ENCODE assay signal across 24 cellular contexts in genomic region chr14:100047600-100047999, GRCh38.
"Had no signal": no experiment of that assay in that cellular context is flagged by ENCODE, and none has a peak within 500 bp of the region (broad histone marks: within the 10 kb centered on the region; RNA-seq: fewer than 3 reads in every experiment).

No MANE protein-coding gene starts in this region.

- H3K4me1 ChIP-seq: colonic mucosa, foreskin keratinocyte, gastrocnemius medialis had no signal

- DNase-seq: colonic mucosa; cortex of kidney; dermis blood vessel endothelial cell; dorsolateral prefrontal cortex; effector CD4-positive, alpha-beta T cell; effector CD8-positive, alpha-beta T cell; effector memory CD4-positive, alpha-beta T cell; effector memory CD8-positive, alpha-beta T cell; endodermal cell; erythroblast; esophagus squamous epithelium; foreskin fibroblast; foreskin keratinocyte; gastrocnemius medialis; glutamatergic neuron; heart left ventricle had no signal

- H3K9me3 Mint-ChIP-seq: dendritic cell treated with granulocyte-macrophage colony-stimulating factor and Interleukin-4, amounts not matched to agents 40 ng/mL and 50 ng/mL, for 4 days; effector memory CD8-positive, alpha-beta T cell; endodermal cell had no signal

- H3K36me3 ChIP-seq: colonic mucosa, esophagus muscularis mucosa, esophagus squamous epithelium, gastrocnemius medialis, gastroesophageal sphincter, heart left ventricle had no signal

- ATAC-seq: effector memory CD8-positive, alpha-beta T cell; esophagus mucosa; foreskin keratinocyte; gastrocnemius medialis; gastroesophageal sphincter; heart left ventricle had no signal

- H3K4me3 ChIP-seq: colonic mucosa, coronary artery, dorsolateral prefrontal cortex, esophagus muscularis mucosa, esophagus squamous epithelium, gastrocnemius medialis, gastroesophageal sphincter, heart left ventricle had no signal

- FAIRE-seq: colon, endothelial cell of umbilical vein had no signal

- H3K27ac ChIP-seq: colonic mucosa, coronary artery, dorsolateral prefrontal cortex, epithelial cell of prostate, esophagus muscularis mucosa, esophagus squamous epithelium, foreskin keratinocyte, gastrocnemius medialis, gastroesophageal sphincter, heart left ventricle had no signal

- H3K27me3 Mint-ChIP-seq: dendritic cell treated with granulocyte-macrophage colony-stimulating factor and Interleukin-4, amounts not matched to agents 40 ng/mL and 50 ng/mL, for 4 days; effector memory CD8-positive, alpha-beta T cell had no signal

- H3K27ac Mint-ChIP-seq: dendritic cell treated with granulocyte-macrophage colony-stimulating factor and Interleukin-4, amounts not matched to agents 40 ng/mL and 50 ng/mL, for 4 days; endodermal cell had no signal

- H3K4me3 Mint-ChIP-seq: dendritic cell treated with granulocyte-macrophage colony-stimulating factor and Interleukin-4, amounts not matched to agents 40 ng/mL and 50 ng/mL, for 4 days; effector memory CD8-positive, alpha-beta T cell; endodermal cell had no signal

- H3K9me3 ChIP-seq: colonic mucosa, esophagus muscularis mucosa, esophagus squamous epithelium, gastrocnemius medialis, gastroesophageal sphincter, heart left ventricle had no signal

- H3K27me3 ChIP-seq: colonic mucosa, dorsolateral prefrontal cortex, esophagus muscularis mucosa, esophagus squamous epithelium, foreskin keratinocyte, gastrocnemius medialis, gastroesophageal sphincter, heart left ventricle had no signal
